ENCODE assay signal across 14 cellular contexts in genomic region chr2:240255811-240256703, GRCh38.
DNase-seq lines count a peak whose midpoint lies in the region; ATAC-seq and TF ChIP-seq lines count a peak whose summit lies in the region.
"Had no signal": no experiment of that assay in that cellular context is flagged by ENCODE, and none has a peak within 500 bp of the region (broad histone marks: within the 10 kb centered on the region; RNA-seq: fewer than 3 reads in every experiment).

No MANE protein-coding gene starts in this region.

- no peak for TF ChIP-seq CTCF in GM23338 (conservative IDR thresholded peaks at IDR 0.05; ENCODE audit: low read depth in 2 of 2)
- no peak for TF ChIP-seq CTCF in PC-9 (conservative IDR thresholded peaks at IDR 0.05)

- H4K12ac ChIP-seq in trophoblast cell (ENCODE audit: low read depth, low read length): peak overlapping the region; percentile 60

- peak overlapping the region; percentile 74 for H3K14ac ChIP-seq in trophoblast cell (ENCODE audit: low read length)

- H3K27me3 ChIP-seq in GM23338 (ENCODE audit: insufficient read depth) (no peaks in the 10 kb centered on the region), PC-9 (ENCODE audit: insufficient read depth, low read depth) (no peaks in the 10 kb centered on the region), right cardiac atrium (ENCODE audit: control insufficient read depth, insufficient read depth) (no peaks in the 10 kb centered on the region), trophoblast cell (ENCODE audit: insufficient read depth, low read length) (no peaks in the 10 kb centered on the region)
- H3K27me3 ChIP-seq: BLaER1 had no signal

- H3K4me1 Mint-ChIP-seq in GM23338: peaks cover 8% of the 10 kb centered on the region
- H3K4me1 Mint-ChIP-seq in activated naive CD8-positive, alpha-beta T cell treated with anti-CD3 and anti-CD28 coated beads, Interleukin-2, amount 50 U/mL, for 24 hours: no peaks in the 10 kb centered on the region
- H3K4me1 Mint-ChIP-seq: stimulated activated naive B cell treated with anti-CD40 and anti-IgM and Interleukin-4, amounts not matched to agents 10 μg/mL and 1 μg/mL and 100 μg/mL, for 72 hours had no signal

- DNase-seq in GM23338 (ENCODE audit: low spot score) (peak; percentile 69), PC-9 (peak; percentile 86 to 94), right cardiac atrium (peak in 2 of 3 donors; percentile 45 to 48), trophoblast cell (peak; percentile 80 to 90), T-helper 2 cell (no peak)
- no peak for DNase-seq in activated naive CD8-positive, alpha-beta T cell treated with anti-CD3 and anti-CD28 coated beads, Interleukin-2, amount 50 U/mL, for 24 hours
- DNase-seq: activated CD4-positive, CD25-positive, alpha-beta regulatory T cell treated with anti-CD3 and anti-CD28 coated beads, Interleukin-2, amount 50 U/mL, for 72 hours; EL; NCI-H526; occipital lobe; stimulated activated naive B cell treated with anti-CD40 and anti-IgM and Interleukin-4, amounts not matched to agents 10 μg/mL and 1 μg/mL and 100 μg/mL, for 72 hours had no signal

- no peak overlapping the region for H3K23ac ChIP-seq in trophoblast cell (ENCODE audit: low read length)

- 84% methylated on average over 20 of the region's 20 CpGs for WGBS in right cardiac atrium
- no CpG with 5 or more reads among the region's 20 CpGs for WGBS in trophoblast cell (ENCODE audit: extremely low coverage, insufficient coverage, insufficient read length)

- intact Hi-C loops in PC-9 (cut with micrococcal nuclease; ENCODE audit: unreplicated experiment): loop anchor here (1.0 kb wide), 5 partner anchors 23 to 200 kb away; partner anchors contain the start of gene GPC1
- intact Hi-C loops in right cardiac atrium (cut with DNase I): no loop called here

- H2AFZ ChIP-seq in GM23338: no peak overlapping the region; the same call in 1 of the 2 replicates
- H2AFZ ChIP-seq in PC-9: no peak overlapping the region
- H2AFZ ChIP-seq in trophoblast cell (ENCODE audit: insufficient read depth, low read length, poor library complexity): peak overlapping the region; percentile 17

- H2BK5ac ChIP-seq in trophoblast cell (ENCODE audit: low read depth, low read length, poor library complexity): peak overlapping the region; percentile 74

- H3K4ac ChIP-seq in trophoblast cell (ENCODE audit: low read depth, low read length): peak overlapping the region; percentile 49

- H4K91ac ChIP-seq in trophoblast cell (ENCODE audit: low read depth, low read length): peak overlapping the region; percentile 84

- peaks cover 13% of the 10 kb centered on the region for H3K27me3 Mint-ChIP-seq in GM23338 (ENCODE audit: insufficient read depth, low read depth, poor library complexity)
- H3K27me3 Mint-ChIP-seq in activated naive CD8-positive, alpha-beta T cell treated with anti-CD3 and anti-CD28 coated beads, Interleukin-2, amount 50 U/mL, for 24 hours: peaks cover 2% of the 10 kb centered on the region

- CTCF ChIA-PET in PC-9 (lab: Charles Lee): interaction anchor here (0.8 to 1.1 kb wide), 2 partner anchors 23 to 200 kb away, joined by 8 to 20 read pairs; no protein-coding TSS in a partner anchor

- H3K4me2 ChIP-seq in GM23338 (0 out of 2 replicates have a peak overlapping the region, but pooled peaks have one; percentile 20), PC-9 (peak overlapping the region; percentile 68), trophoblast cell (ENCODE audit: low read length) (peak overlapping the region; percentile 52)
- H3K4me2 ChIP-seq: BLaER1 had no signal

- no peaks in the 10 kb centered on the region for H3K36me3 ChIP-seq in GM23338 (ENCODE audit: insufficient read depth)
- H3K36me3 ChIP-seq in PC-9 (ENCODE audit: low read depth): no peaks in the 10 kb centered on the region
- H3K36me3 ChIP-seq in trophoblast cell (ENCODE audit: control insufficient read depth in 1 of 2, insufficient read depth in 2 of 2, low read length in 2 of 2): no peaks in the 10 kb centered on the region
- H3K36me3 ChIP-seq: BLaER1 had no signal

- H3F3A ChIP-seq in GM23338 (replicated peaks; ENCODE audit: low read depth) (no peaks in the 10 kb centered on the region), PC-9 (ENCODE audit: insufficient read depth, low read depth) (peaks cover 20% of the 10 kb centered on the region)

- H3K36me3 Mint-ChIP-seq in GM23338 (ENCODE audit: low read depth): peaks cover 6% of the 10 kb centered on the region
- H3K36me3 Mint-ChIP-seq in activated naive CD8-positive, alpha-beta T cell treated with anti-CD3 and anti-CD28 coated beads, Interleukin-2, amount 50 U/mL, for 24 hours (ENCODE audit: low read depth): no peaks in the 10 kb centered on the region
- H3K36me3 Mint-ChIP-seq: stimulated activated naive B cell treated with anti-CD40 and anti-IgM and Interleukin-4, amounts not matched to agents 10 μg/mL and 1 μg/mL and 100 μg/mL, for 72 hours had no signal

- H3K27ac ChIP-seq in GM23338 (ENCODE audit: low read depth) (no peak overlapping the region), PC-9 (peak overlapping the region; percentile 61), right cardiac atrium (ENCODE audit: low read length) (no peak overlapping the region), trophoblast cell (ENCODE audit: low read depth, low read length) (peak overlapping the region; percentile 83)
- H3K27ac ChIP-seq: BLaER1 had no signal

- ATAC-seq in GM23338: no peak; the same call in 1 of the 3 replicates
- ATAC-seq in right cardiac atrium: no peak
- ATAC-seq in activated naive CD8-positive, alpha-beta T cell treated with anti-CD3 and anti-CD28 coated beads, Interleukin-2, amount 50 U/mL, for 24 hours: no peak
- no peak for ATAC-seq in GM18511 (IDR thresholded peaks at IDR 0.05; ENCODE audit: unreplicated experiment)
- no peak for ATAC-seq in HG02884 (IDR thresholded peaks at IDR 0.05; ENCODE audit: unreplicated experiment)

- H3K9me3 ChIP-seq in PC-9 (ENCODE audit: insufficient read depth, low read depth) (no peaks in the 10 kb centered on the region), right cardiac atrium (ENCODE audit: control insufficient read depth, low read length) (no peaks in the 10 kb centered on the region), trophoblast cell (ENCODE audit: insufficient read depth, low read depth, low read length) (peaks cover 11% of the 10 kb centered on the region)
- H3K9me3 ChIP-seq: BLaER1 had no signal

- no peak overlapping the region for H3K4me3 Mint-ChIP-seq in GM23338
- H3K4me3 Mint-ChIP-seq in activated naive CD8-positive, alpha-beta T cell treated with anti-CD3 and anti-CD28 coated beads, Interleukin-2, amount 50 U/mL, for 24 hours: no peak overlapping the region
- H3K4me3 Mint-ChIP-seq: stimulated activated naive B cell treated with anti-CD40 and anti-IgM and Interleukin-4, amounts not matched to agents 10 μg/mL and 1 μg/mL and 100 μg/mL, for 72 hours had no signal

- peak overlapping the region; percentile 74 for H4K8ac ChIP-seq in trophoblast cell (ENCODE audit: low read depth, low read length)

- peak overlapping the region; percentile 79 for H3K18ac ChIP-seq in trophoblast cell (ENCODE audit: low read length)

- H3K79me2 ChIP-seq in GM23338 (replicated peaks; ENCODE audit: insufficient read depth) (no peaks in the 10 kb centered on the region), PC-9 (ENCODE audit: low read depth) (no peaks in the 10 kb centered on the region), trophoblast cell (ENCODE audit: control insufficient read depth, insufficient read depth, low read length, poor library complexity) (peaks cover 4% of the 10 kb centered on the region)

- H4K20me1 ChIP-seq in GM23338 (replicated peaks; ENCODE audit: insufficient read depth): no peaks in the 10 kb centered on the region
- no peaks in the 10 kb centered on the region for H4K20me1 ChIP-seq in PC-9 (ENCODE audit: insufficient read depth)
- H4K20me1 ChIP-seq: BLaER1 had no signal

- POLR2A ChIA-PET in PC-9 (lab: Charles Lee; ENCODE audit: unreplicated experiment): interaction anchor here (0.5 to 1.4 kb wide), 9 partner anchors 21 to 605 kb away, joined by 3 to 7 read pairs (median 4); no protein-coding TSS in a partner anchor

- no peaks in the 10 kb centered on the region for H3K4me1 ChIP-seq in GM23338 (ENCODE audit: insufficient read depth)
- H3K4me1 ChIP-seq in PC-9 (replicated peaks; ENCODE audit: insufficient read depth): peaks cover 36% of the 10 kb centered on the region
- peaks cover 9% of the 10 kb centered on the region for H3K4me1 ChIP-seq in right cardiac atrium (ENCODE audit: control insufficient read depth, insufficient read depth, low read length)
- peaks cover 23 to 29% of the 10 kb centered on the region in 2 experiments for H3K4me1 ChIP-seq in trophoblast cell (ENCODE audit: control insufficient read depth in 1 of 2, insufficient read depth in 2 of 2, low read length in 2 of 2)
- H3K4me1 ChIP-seq: BLaER1 had no signal

- peak overlapping the region; percentile 70 for H2AK5ac ChIP-seq in trophoblast cell (ENCODE audit: low read length)

- H2BK120ac ChIP-seq in trophoblast cell (ENCODE audit: insufficient read depth, low read length, poor library complexity): peak overlapping the region; percentile 91

- peak overlapping the region; percentile 84 for H2BK12ac ChIP-seq in trophoblast cell (ENCODE audit: low read length)

- no peak overlapping the region for H3K9ac ChIP-seq in trophoblast cell (ENCODE audit: low read length)
- H3K9ac ChIP-seq: BLaER1 had no signal

- 0 out of 2 replicates have a peak, but pooled peaks cover 6% of the 10 kb centered on the region for H3K9me2 ChIP-seq in GM23338 (ENCODE audit: insufficient read depth)
- H3K9me2 ChIP-seq in PC-9 (ENCODE audit: insufficient read depth): no peaks in the 10 kb centered on the region

- H3K4me3 ChIP-seq in GM23338 (no peak overlapping the region), PC-9 (peak overlapping the region; percentile 35; the same call in 1 of the 2 replicates), right cardiac atrium (ENCODE audit: low read length) (no peak overlapping the region), trophoblast cell (ENCODE audit: low read depth, low read length) (no peak overlapping the region)
- H3K4me3 ChIP-seq: BLaER1 had no signal

- H3K27ac Mint-ChIP-seq in GM23338: no peak overlapping the region
- H3K27ac Mint-ChIP-seq in activated naive CD8-positive, alpha-beta T cell treated with anti-CD3 and anti-CD28 coated beads, Interleukin-2, amount 50 U/mL, for 24 hours: no peak overlapping the region
- H3K27ac Mint-ChIP-seq: stimulated activated naive B cell treated with anti-CD40 and anti-IgM and Interleukin-4, amounts not matched to agents 10 μg/mL and 1 μg/mL and 100 μg/mL, for 72 hours had no signal

- peaks cover 25% of the 10 kb centered on the region for H3K9me3 Mint-ChIP-seq in GM23338
- no peaks in the 10 kb centered on the region for H3K9me3 Mint-ChIP-seq in activated naive CD8-positive, alpha-beta T cell treated with anti-CD3 and anti-CD28 coated beads, Interleukin-2, amount 50 U/mL, for 24 hours
- H3K9me3 Mint-ChIP-seq: stimulated activated naive B cell treated with anti-CD40 and anti-IgM and Interleukin-4, amounts not matched to agents 10 μg/mL and 1 μg/mL and 100 μg/mL, for 72 hours had no signal

- H3K79me1 ChIP-seq in trophoblast cell (ENCODE audit: low read length): peaks cover 35% of the 10 kb centered on the region

- no TSS peak for BruUV-seq in PC-9 (replicated peaks; lab: Mats Ljungman, UMichigan)

TF ChIP-seq in GM23338, 12 proteins besides CTCF, POLR2A, EP300 and RAD21 (continues in another document):
- no peak for TF ChIP-seq STAT1 (IDR thresholded peaks at IDR 0.05; ENCODE audit: unreplicated experiment)

Comparison
In these comparisons a context has a peak if more than half of its experiments do, and no peak if none do; other contexts are left out.
1. DNase-seq: peak in GM23338 (single experiment), PC-9 (2 of 2), right cardiac atrium (2 of 3) and trophoblast cell (2 of 2); none in activated naive CD8-positive, alpha-beta T cell treated with anti-CD3 and anti-CD28 coated beads, Interleukin-2, amount 50 U/mL, for 24 hours (single experiment) and T-helper 2 cell (0 of 5).
2. H3K27ac ChIP-seq: peak in PC-9 (single experiment) and trophoblast cell (single experiment); none in GM23338 (single experiment) and right cardiac atrium (single experiment).
3. Peak in every context shown above with its lines, with median percentiles within 50 percentile points of each other: H3K4me2 ChIP-seq.